30 cellular contexts compared by ENCODE assay signal in genomic region chr4:129751646-129752045, GRCh38.
"Had no signal": no experiment of that assay in that cellular context is flagged by ENCODE, and none has a peak within 500 bp of the region (broad histone marks: within the 10 kb centered on the region; RNA-seq: fewer than 3 reads in every experiment).

No MANE protein-coding gene starts in this region.

- H3K36me3 ChIP-seq: MG63, SJCRH30 had no signal

- H3K27ac ChIP-seq: PC-9, RWPE1, SJCRH30, SK-N-MC had no signal

- H3K4me1 ChIP-seq: SJCRH30 had no signal

- DNase-seq: MG63, NCI-H1048, NCI-H1092 treated with DMSO at 0.1 percent for 48 hours, NCI-H1105 treated with DMSO at 0.1 percent for 48 hours, NCI-H1436, NCI-H146, NCI-H1694, NCI-H187, NCI-H1930, NCI-H2029 treated with DMSO at 0.1 percent for 48 hours, NCI-H2081 treated with DMSO at 0.1 percent for 48 hours, NCI-H2107, NCI-H2171, NCI-H226, NCI-H446 treated with DMSO at 0.1 percent for 48 hours, NCI-H510A, NCI-H524, NCI-H526, NCI-H69, NCI-H748 treated with DMSO at 0.1 percent for 48 hours, NCI-H82, PC-9, SHP77, SIG-M5, SJCRH30 had no signal

- H2AFZ ChIP-seq: PC-9 had no signal

- ATAC-seq: Panc1, Right ventricle myocardium inferior, SK-N-SH treated with all-trans-retinoic acid at 6 μM for 48 hours had no signal

- H3K9me3 ChIP-seq: MG63, SJCRH30 had no signal

- H3K4me2 ChIP-seq: PC-9 had no signal

- H3K27me3 ChIP-seq: MG63, SJCRH30 had no signal

- H3K4me3 ChIP-seq: MG63, PC-9, SJCRH30, SK-N-MC had no signal
